16 cellular contexts compared by ENCODE assay signal in genomic region chr9:4370501-4370900, GRCh38.
A peak's percentile ranks its signal among the peaks of the same experiment; 100 is the strongest.
DNase-seq lines count a peak whose midpoint lies in the region; ATAC-seq, FAIRE-seq and TF ChIP-seq lines count a peak whose summit lies in the region.
"Had no signal": no experiment of that assay in that cellular context is flagged by ENCODE, and none has a peak within 500 bp of the region (broad histone marks: within the 10 kb centered on the region; RNA-seq: fewer than 3 reads in every experiment).

No MANE protein-coding gene starts in this region.

- H4K91ac ChIP-seq in mesenchymal stem cell (ENCODE audit: low read length) = no peak overlapping the region

- TF ChIP-seq CTCF in MM.1S (IDR thresholded peaks at IDR 0.05; ENCODE audit: low read length) = no peak

- H3K14ac ChIP-seq in mesenchymal stem cell (ENCODE audit: low read length in 2 of 2) = no peak overlapping the region

- H3K4me3 Mint-ChIP-seq in stimulated activated naive B cell treated with anti-CD40 and anti-IgM and Interleukin-4, amounts not matched to agents 10 μg/mL and 1 μg/mL and 100 μg/mL, for 72 hours = no peak overlapping the region
- no peak overlapping the region for H3K4me3 Mint-ChIP-seq in natural killer cell treated with Interleukin-12 subunit alpha and Interleukin-12 subunit beta and Interleukin-15 and Interleukin-18, amount 100 ng/mL, for 72 hours
- H3K4me3 Mint-ChIP-seq: CD14-positive monocyte; CD8-positive, alpha-beta T cell; IgD-negative memory B cell had no signal

- no peaks in the 10 kb centered on the region for H3K79me1 ChIP-seq in mesenchymal stem cell (replicated peaks; ENCODE audit: low read length, poor library complexity, severe bottlenecking)

- DNase-seq in adipocyte (ENCODE audit: low read depth) (no peak), mesenchymal stem cell (no peak), retina (no peak), MM.1S (no peak)
- no peak for DNase-seq in stimulated activated naive B cell treated with anti-CD40 and anti-IgM and Interleukin-4, amounts not matched to agents 10 μg/mL and 1 μg/mL and 100 μg/mL, for 72 hours
- DNase-seq in natural killer cell treated with Interleukin-12 subunit alpha and Interleukin-12 subunit beta and Interleukin-15 and Interleukin-18, amount 100 ng/mL, for 72 hours (ENCODE audit: low spot score) = no peak
- DNase-seq: CD8-positive, alpha-beta T cell; COR-L47; DMS153; DMS79 treated with DMSO at 0.1 percent for 48 hours; GDM1 had no signal

- H3K27me3 ChIP-seq in adipocyte (replicated peaks; ENCODE audit: control insufficient read depth, insufficient read depth, low read length) (no peaks in the 10 kb centered on the region), mesenchymal stem cell (ENCODE audit: control insufficient read depth in 1 of 2, insufficient read depth in 1 of 2, low read length in 2 of 2) (no peaks in the 10 kb centered on the region), MM.1S (replicated peaks; ENCODE audit: insufficient read depth, low read length) (no peaks in the 10 kb centered on the region)

- peak overlapping the region; percentile 63 for H3K9ac ChIP-seq in adipocyte (ENCODE audit: low read length)
- H3K9ac ChIP-seq in mesenchymal stem cell (ENCODE audit: low read length) = peak overlapping the region; percentile 85
- no peak overlapping the region for H3K9ac ChIP-seq in MM.1S (ENCODE audit: low read length)

- H3K9me3 ChIP-seq in adipocyte (ENCODE audit: control insufficient read depth, low read length) (no peaks in the 10 kb centered on the region), mesenchymal stem cell (ENCODE audit: control insufficient read depth, low read length) (no peaks in the 10 kb centered on the region), MM.1S (replicated peaks; ENCODE audit: insufficient read depth, low read length) (no peaks in the 10 kb centered on the region)

- no peaks in the 10 kb centered on the region for H3K79me2 ChIP-seq in MM.1S (ENCODE audit: low read length)

- H3K27me3 Mint-ChIP-seq in stimulated activated naive B cell treated with anti-CD40 and anti-IgM and Interleukin-4, amounts not matched to agents 10 μg/mL and 1 μg/mL and 100 μg/mL, for 72 hours = peaks cover 0 to 14% of the 10 kb centered on the region in 2 donors
- H3K27me3 Mint-ChIP-seq in natural killer cell treated with Interleukin-12 subunit alpha and Interleukin-12 subunit beta and Interleukin-15 and Interleukin-18, amount 100 ng/mL, for 72 hours = peaks cover 23 to 26% of the 10 kb centered on the region in 2 donors

- no peak overlapping the region for H2BK5ac ChIP-seq in mesenchymal stem cell (ENCODE audit: low read depth, low read length, poor library complexity, severe bottlenecking)

- no peak overlapping the region for H3K18ac ChIP-seq in mesenchymal stem cell (ENCODE audit: low read depth in 1 of 2, low read length in 2 of 2)

- no peak overlapping the region for H2BK120ac ChIP-seq in mesenchymal stem cell (ENCODE audit: low read depth, low read length)

- H4K20me1 ChIP-seq in MM.1S (ENCODE audit: insufficient read depth, low read length) = no peaks in the 10 kb centered on the region

- H3K4me1 Mint-ChIP-seq in stimulated activated naive B cell treated with anti-CD40 and anti-IgM and Interleukin-4, amounts not matched to agents 10 μg/mL and 1 μg/mL and 100 μg/mL, for 72 hours = no peaks in the 10 kb centered on the region
- no peaks in the 10 kb centered on the region for H3K4me1 Mint-ChIP-seq in natural killer cell treated with Interleukin-12 subunit alpha and Interleukin-12 subunit beta and Interleukin-15 and Interleukin-18, amount 100 ng/mL, for 72 hours (ENCODE audit: low read depth in 2 of 2)
- H3K4me1 Mint-ChIP-seq: CD14-positive monocyte, IgD-negative memory B cell had no signal

- no peaks in the 10 kb centered on the region for H3K9me3 Mint-ChIP-seq in stimulated activated naive B cell treated with anti-CD40 and anti-IgM and Interleukin-4, amounts not matched to agents 10 μg/mL and 1 μg/mL and 100 μg/mL, for 72 hours
- H3K9me3 Mint-ChIP-seq in natural killer cell treated with Interleukin-12 subunit alpha and Interleukin-12 subunit beta and Interleukin-15 and Interleukin-18, amount 100 ng/mL, for 72 hours = no peaks in the 10 kb centered on the region
- H3K9me3 Mint-ChIP-seq: CD14-positive monocyte; CD8-positive, alpha-beta T cell; IgD-negative memory B cell had no signal

- H3K4ac ChIP-seq in mesenchymal stem cell (ENCODE audit: low read depth in 1 of 2, low read length in 2 of 2) = no peak overlapping the region

- H3K4me1 ChIP-seq in adipocyte (ENCODE audit: control insufficient read depth, insufficient read depth, low read length) = peaks cover 17% of the 10 kb centered on the region
- peaks cover 2% of the 10 kb centered on the region for H3K4me1 ChIP-seq in mesenchymal stem cell (ENCODE audit: control insufficient read depth, insufficient read depth, low read depth, low read length)
- no peaks in the 10 kb centered on the region for H3K4me1 ChIP-seq in MM.1S (ENCODE audit: low read length)

- H3K27ac ChIP-seq in mesenchymal stem cell (ENCODE audit: low read length, poor library complexity, severe bottlenecking) (no peak overlapping the region), MM.1S (ENCODE audit: low read length) (no peak overlapping the region)

- no peak for ATAC-seq in stimulated activated naive B cell treated with anti-CD40 and anti-IgM and Interleukin-4, amounts not matched to agents 10 μg/mL and 1 μg/mL and 100 μg/mL, for 72 hours (replicated peaks)
- ATAC-seq in natural killer cell treated with Interleukin-12 subunit alpha and Interleukin-12 subunit beta and Interleukin-15 and Interleukin-18, amount 100 ng/mL, for 72 hours = no peak
- ATAC-seq: CD8-positive, alpha-beta T cell had no signal

- no peak overlapping the region for H3K23ac ChIP-seq in mesenchymal stem cell (ENCODE audit: low read length in 2 of 2)

- no peaks in the 10 kb centered on the region for H3K36me3 ChIP-seq in adipocyte (ENCODE audit: control insufficient read depth, insufficient read depth, low read length, severe bottlenecking)
- H3K36me3 ChIP-seq in mesenchymal stem cell (ENCODE audit: control insufficient read depth in 1 of 2, insufficient read depth in 2 of 2, low read depth in 1 of 2, low read length in 2 of 2) = no peaks in the 10 kb centered on the region
- no peaks in the 10 kb centered on the region for H3K36me3 ChIP-seq in MM.1S (replicated peaks; ENCODE audit: insufficient read depth, low read length)

- peak; percentile 83 for FAIRE-seq in G401.6 (lab: Jason Lieb, UNC)
- FAIRE-seq: D721Med, GM12892 had no signal

- no peak overlapping the region for H2BK15ac ChIP-seq in mesenchymal stem cell (ENCODE audit: low read depth, poor library complexity, severe bottlenecking)

- H4K8ac ChIP-seq in mesenchymal stem cell (ENCODE audit: low read length) = no peak overlapping the region

- no peak overlapping the region for H2BK12ac ChIP-seq in mesenchymal stem cell (ENCODE audit: low read length in 2 of 2)

- no peaks in the 10 kb centered on the region for H3K36me3 Mint-ChIP-seq in stimulated activated naive B cell treated with anti-CD40 and anti-IgM and Interleukin-4, amounts not matched to agents 10 μg/mL and 1 μg/mL and 100 μg/mL, for 72 hours
- H3K36me3 Mint-ChIP-seq in natural killer cell treated with Interleukin-12 subunit alpha and Interleukin-12 subunit beta and Interleukin-15 and Interleukin-18, amount 100 ng/mL, for 72 hours = no peaks in the 10 kb centered on the region
- H3K36me3 Mint-ChIP-seq: CD14-positive monocyte; CD8-positive, alpha-beta T cell; IgD-negative memory B cell had no signal

- H3K9me2 ChIP-seq in MM.1S (replicated peaks; ENCODE audit: insufficient read depth, low read length) = no peaks in the 10 kb centered on the region

- peak overlapping the region; percentile 1 for H3K27ac Mint-ChIP-seq in stimulated activated naive B cell treated with anti-CD40 and anti-IgM and Interleukin-4, amounts not matched to agents 10 μg/mL and 1 μg/mL and 100 μg/mL, for 72 hours
- H3K27ac Mint-ChIP-seq in natural killer cell treated with Interleukin-12 subunit alpha and Interleukin-12 subunit beta and Interleukin-15 and Interleukin-18, amount 100 ng/mL, for 72 hours = no peak overlapping the region
- H3K27ac Mint-ChIP-seq: CD14-positive monocyte; CD8-positive, alpha-beta T cell; IgD-negative memory B cell had no signal

- no peak overlapping the region for H2AFZ ChIP-seq in mesenchymal stem cell (ENCODE audit: low read depth, low read length)
- no peak overlapping the region for H2AFZ ChIP-seq in MM.1S (ENCODE audit: low read length)

- H3K4me2 ChIP-seq in mesenchymal stem cell (ENCODE audit: low read length, poor library complexity, severe bottlenecking) (no peak overlapping the region), MM.1S (ENCODE audit: low read depth, low read length) (no peak overlapping the region)

- WGBS in mesenchymal stem cell = 100% methylated on average over 1 of the region's 3 CpGs

- H3F3A ChIP-seq in MM.1S (ENCODE audit: insufficient read depth, low read length) = no peaks in the 10 kb centered on the region

- no peak overlapping the region for H2AK5ac ChIP-seq in mesenchymal stem cell (ENCODE audit: low read length, severe bottlenecking)

- H3K4me3 ChIP-seq in adipocyte (ENCODE audit: low read length) (no peak overlapping the region), mesenchymal stem cell (ENCODE audit: insufficient read depth in 1 of 2, low read depth in 1 of 2, low read length in 2 of 2) (no peak overlapping the region), MM.1S (ENCODE audit: low read length) (no peak overlapping the region)
